ENCODE assay signal across 9 cellular contexts in genomic region chr15:68553994-68554715, GRCh38. TPM values are rescaled to one million over a fixed set of nuclear protein-coding genes. Genes with fewer than 3 reads are reported as not detected.
DNase-seq lines count a peak whose midpoint lies in the region; ATAC-seq and TF ChIP-seq lines count a peak whose summit lies in the region.
"Had no signal": no experiment of that assay in that cellular context is flagged by ENCODE, and none has a peak within 500 bp of the region (broad histone marks: within the 10 kb centered on the region; RNA-seq: fewer than 3 reads in every experiment).

No MANE protein-coding gene starts in this region.

- H3K4me3 ChIP-seq in cardiac fibroblast (replicated peaks in 1 of 2; ENCODE audit: low read depth in 2 of 2, low read length in 2 of 2) (no peak overlapping the region), left lung (no peak overlapping the region)

- peak; percentile 79 for TF ChIP-seq CTCF in cardiac fibroblast (IDR thresholded peaks at IDR 0.05; ENCODE audit: low read depth, low read length)
- peak; percentile 58 to 79 for TF ChIP-seq CTCF in left lung (IDR thresholded peaks at IDR 0.05)

- peaks cover 0 to 27% of the 10 kb centered on the region in 2 donors for H3K27me3 ChIP-seq in left lung

- H3K36me3 ChIP-seq in left lung: no peaks in the 10 kb centered on the region

- ATAC-seq in Right ventricle myocardium superior (ENCODE audit: poor library complexity): peak; percentile 76
- no peak for ATAC-seq in Right ventricle myocardium inferior
- peak; percentile 46 for ATAC-seq in left lung
- no peak for ATAC-seq in HG03354 (IDR thresholded peaks at IDR 0.05; ENCODE audit: poor library complexity, severe bottlenecking, unreplicated experiment)
- ATAC-seq: left colon had no signal

- DNase-seq in Right ventricle myocardium superior (no peak), Right ventricle myocardium inferior (ENCODE audit: missing footprints) (no peak), NCI-H2196 treated with DMSO at 0.1 percent for 48 hours (lab: John Stamatoyannopoulos, UW; ENCODE audit: unreplicated experiment) (peak; percentile 3), cardiac fibroblast (ENCODE audit: low read depth in 2 of 2) (peak; percentile 75 to 76), left lung (peak in 1 of 2 donors; percentile 52)
- peak; percentile 44 for DNase-seq in activated CD4-positive, CD25-positive, alpha-beta regulatory T cell treated with anti-CD3 and anti-CD28 coated beads, Interleukin-2, amount 50 U/mL, for 16 hours (ENCODE audit: low read depth, low spot score)
- peak; percentile 36 to 72 (median 65) for DNase-seq in stimulated activated CD4-positive, alpha-beta T cell treated with anti-CD3 and anti-CD28 coated beads, TNF-alpha, amount 100 ng/mL, for 48 hours (ENCODE audit: low read depth in 3 of 3)

- H3K9me3 ChIP-seq in left lung: no peaks in the 10 kb centered on the region

- no peak overlapping the region for H3K27ac ChIP-seq in left lung

- intact Hi-C loops in Right ventricle myocardium superior (cut with DNase I): no loop called here
- intact Hi-C loops in Right ventricle myocardium inferior (cut with DNase I): loop anchor here (2.0 to 5.0 kb wide), 2 partner anchors 321 to 368 kb away; no protein-coding TSS in a partner anchor
- intact Hi-C loops in left lung (cut with DNase I): loop anchor here (5.0 to 10.0 kb wide), 2 partner anchors 101 to 323 kb away; no protein-coding TSS in a partner anchor

- H3K4me1 ChIP-seq in left lung: peaks cover 0 to 7% of the 10 kb centered on the region in 2 donors

RNA-seq across cellular contexts. Expression of gene CORO2B, which starts 24.6 kb away (rescaled TPM):
- total RNA-seq in Right ventricle myocardium superior (6.6 TPM), Right ventricle myocardium inferior (8.5 TPM), left lung (1 to 10 TPM; 3.0 to 3.5 TPM)

Comparison
In these comparisons a context has a peak if more than half of its experiments do, and no peak if none do; other contexts are left out.
1. ATAC-seq: peak in Right ventricle myocardium superior (single experiment) and left lung (single experiment); none in Right ventricle myocardium inferior (single experiment) and HG03354 (single experiment).
2. DNase-seq: peak in NCI-H2196 treated with DMSO at 0.1 percent for 48 hours (single experiment), activated CD4-positive, CD25-positive, alpha-beta regulatory T cell treated with anti-CD3 and anti-CD28 coated beads, Interleukin-2, amount 50 U/mL, for 16 hours (single experiment), cardiac fibroblast (2 of 2) and stimulated activated CD4-positive, alpha-beta T cell treated with anti-CD3 and anti-CD28 coated beads, TNF-alpha, amount 100 ng/mL, for 48 hours (3 of 3); none in Right ventricle myocardium superior (single experiment) and Right ventricle myocardium inferior (single experiment).